9 cellular contexts compared by ENCODE assay signal in the genomic region with DNA sequence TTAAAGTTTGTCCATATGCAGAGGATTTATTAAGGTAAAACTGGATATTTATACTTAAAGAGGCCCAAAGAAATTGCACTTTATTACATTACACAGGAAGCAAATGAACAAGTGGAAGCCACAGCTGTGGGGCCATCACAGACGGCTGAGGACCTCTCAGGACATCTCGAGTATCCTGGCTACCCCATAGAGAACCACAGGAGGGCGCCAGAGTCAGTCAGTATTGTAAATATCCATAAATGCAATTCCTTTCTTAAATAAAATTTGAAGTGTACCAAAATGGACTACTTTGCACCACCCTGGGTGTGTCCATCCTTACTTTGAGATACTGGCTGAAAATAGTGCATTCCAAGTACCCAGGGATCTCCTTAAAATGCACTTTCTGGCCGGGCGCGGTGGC.
DNase-seq lines count a peak whose midpoint lies in the region; ATAC-seq and TF ChIP-seq lines count a peak whose summit lies in the region.
"Had no signal": no experiment of that assay in that cellular context is flagged by ENCODE, and none has a peak within 500 bp of the region (broad histone marks: within the 10 kb centered on the region; RNA-seq: fewer than 3 reads in every experiment).

No MANE protein-coding gene starts in this region.

- H3K9me3 Mint-ChIP-seq in Calu3 (ENCODE audit: low read depth, unreplicated experiment): peaks cover 4% of the 10 kb centered on the region

- no peak overlapping the region for H2BK120ac ChIP-seq in trophoblast cell (ENCODE audit: insufficient read depth, low read length, poor library complexity)

- H3K4me1 Mint-ChIP-seq in Calu3 (ENCODE audit: low read depth, unreplicated experiment): no peaks in the 10 kb centered on the region

- H3K79me2 ChIP-seq in trophoblast cell (ENCODE audit: control insufficient read depth, insufficient read depth, low read length, poor library complexity): no peaks in the 10 kb centered on the region

- H2AK5ac ChIP-seq in trophoblast cell (ENCODE audit: low read length): no peak overlapping the region

- no peak overlapping the region for H3K9ac ChIP-seq in trophoblast cell (ENCODE audit: low read length)

- H3K18ac ChIP-seq in trophoblast cell (ENCODE audit: low read length): no peak overlapping the region

- H3K9me3 ChIP-seq in tibial nerve: peaks cover 0 to 8% (median 0%) of the 10 kb centered on the region in 4 donors
- no peaks in the 10 kb centered on the region for H3K9me3 ChIP-seq in trophoblast cell (ENCODE audit: insufficient read depth, low read depth, low read length)

- peak; percentile 54 for ATAC-seq in HG03066 (IDR thresholded peaks at IDR 0.05; ENCODE audit: low read depth, unreplicated experiment)
- no peak for ATAC-seq in GM19397 (IDR thresholded peaks at IDR 0.05; ENCODE audit: unreplicated experiment)

- H3K4me2 ChIP-seq in trophoblast cell (ENCODE audit: low read length): no peak overlapping the region

- H3K4me3 ChIP-seq in tibial nerve: no peak overlapping the region
- H3K4me3 ChIP-seq in trophoblast cell (ENCODE audit: low read depth, low read length): no peak overlapping the region

- no peak overlapping the region for H2AFZ ChIP-seq in trophoblast cell (ENCODE audit: insufficient read depth, low read length, poor library complexity)

- H3K4me1 ChIP-seq in tibial nerve: no peaks in the 10 kb centered on the region
- no peaks in the 10 kb centered on the region for H3K4me1 ChIP-seq in trophoblast cell (ENCODE audit: control insufficient read depth in 1 of 2, insufficient read depth in 2 of 2, low read length in 2 of 2)

- H4K91ac ChIP-seq in trophoblast cell (ENCODE audit: low read depth, low read length): no peak overlapping the region

- intact Hi-C loops in Calu3 (cut with micrococcal nuclease; ENCODE audit: unreplicated experiment): no loop called here

- no peak overlapping the region for H2BK5ac ChIP-seq in trophoblast cell (ENCODE audit: low read depth, low read length, poor library complexity)

- no peaks in the 10 kb centered on the region for H3K27me3 ChIP-seq in tibial nerve
- no peaks in the 10 kb centered on the region for H3K27me3 ChIP-seq in trophoblast cell (ENCODE audit: insufficient read depth, low read length)

- H2BK12ac ChIP-seq in trophoblast cell (ENCODE audit: low read length): no peak overlapping the region

- H3K23ac ChIP-seq in trophoblast cell (ENCODE audit: low read length): no peak overlapping the region

- no TSS peak for BruUV-seq in Calu3 (replicated peaks; lab: Mats Ljungman, UMichigan)

- H3K14ac ChIP-seq in trophoblast cell (ENCODE audit: low read length): no peak overlapping the region

- no peak overlapping the region for H3K4me3 Mint-ChIP-seq in Calu3 (ENCODE audit: low read depth, unreplicated experiment)
- H3K4me3 Mint-ChIP-seq: dendritic cell treated with granulocyte-macrophage colony-stimulating factor and Interleukin-4, amounts not matched to agents 40 ng/mL and 50 ng/mL, for 4 days had no signal

- no peaks in the 10 kb centered on the region for H3K79me1 ChIP-seq in trophoblast cell (ENCODE audit: low read length)

- DNase-seq in DMS53 (lab: John Stamatoyannopoulos, UW) (peak; percentile 44), kidney glomerular epithelial cell (lab: John Stamatoyannopoulos, UW) (peak; percentile 33), tibial nerve (ENCODE audit: low spot score in 2 of 2) (no peak), Calu3 (no peak), trophoblast cell (no peak)
- DNase-seq in activated CD4-positive, alpha-beta T cell treated with anti-CD3 and anti-CD28 coated beads, Interleukin-2, amount 50 U/mL, for 1 hour: peak; percentile 1

- no peak overlapping the region for H3K27ac Mint-ChIP-seq in Calu3 (ENCODE audit: unreplicated experiment)
- H3K27ac Mint-ChIP-seq: dendritic cell treated with granulocyte-macrophage colony-stimulating factor and Interleukin-4, amounts not matched to agents 40 ng/mL and 50 ng/mL, for 4 days had no signal

- no peak overlapping the region for H4K12ac ChIP-seq in trophoblast cell (ENCODE audit: low read depth, low read length)

- H3K36me3 Mint-ChIP-seq in Calu3 (ENCODE audit: insufficient read depth, unreplicated experiment): no peaks in the 10 kb centered on the region

- no peak for TF ChIP-seq EP300 in tibial nerve (IDR thresholded peaks at IDR 0.05)

- H4K8ac ChIP-seq in trophoblast cell (ENCODE audit: low read depth, low read length): no peak overlapping the region

- H3K27ac ChIP-seq in tibial nerve (no peak overlapping the region), trophoblast cell (ENCODE audit: low read depth, low read length) (no peak overlapping the region)

- no peaks in the 10 kb centered on the region for H3K36me3 ChIP-seq in tibial nerve
- H3K36me3 ChIP-seq in trophoblast cell (ENCODE audit: control insufficient read depth in 1 of 2, insufficient read depth in 2 of 2, low read length in 2 of 2): no peaks in the 10 kb centered on the region

- no peak overlapping the region for H3K4ac ChIP-seq in trophoblast cell (ENCODE audit: low read depth, low read length)

- TF ChIP-seq CTCF in tibial nerve (IDR thresholded peaks at IDR 0.05): no peak
- no peak for TF ChIP-seq CTCF in Calu3 (IDR thresholded peaks at IDR 0.05; ENCODE audit: unreplicated experiment)

- CTCF ChIA-PET in Calu3 (lab: Charles Lee): no interaction called here

- WGBS in tibial nerve, 2 donors: 67 to 73% methylated on average over 6 of the region's 6 CpGs
- no CpG with 5 or more reads among the region's 6 CpGs for WGBS in trophoblast cell (ENCODE audit: extremely low coverage, insufficient coverage, insufficient read length)

- H3K27me3 Mint-ChIP-seq in Calu3 (ENCODE audit: unreplicated experiment): no peaks in the 10 kb centered on the region
- H3K27me3 Mint-ChIP-seq: dendritic cell treated with granulocyte-macrophage colony-stimulating factor and Interleukin-4, amounts not matched to agents 40 ng/mL and 50 ng/mL, for 4 days had no signal

- no peak for TF ChIP-seq POLR2A in tibial nerve (IDR thresholded peaks at IDR 0.05)

Comparison
In these comparisons a context has a peak if more than half of its experiments do, and no peak if none do; other contexts are left out.
1. DNase-seq: peak in DMS53 (single experiment), activated CD4-positive, alpha-beta T cell treated with anti-CD3 and anti-CD28 coated beads, Interleukin-2, amount 50 U/mL, for 1 hour (single experiment) and kidney glomerular epithelial cell (single experiment); none in tibial nerve (0 of 2), Calu3 (single experiment) and trophoblast cell (0 of 2).